In genomic region chr2:64142817-64143153, GRCh38 we compare ENCODE assay signal across 1 cellular context.
TF ChIP-seq lines count a peak whose summit lies in the region.

No MANE protein-coding gene starts in this region.

TF ChIP-seq in K562, 482 proteins besides CTCF, POLR2A, EP300 and RAD21 (continued from another document):
- TF ChIP-seq, protein P1, sequence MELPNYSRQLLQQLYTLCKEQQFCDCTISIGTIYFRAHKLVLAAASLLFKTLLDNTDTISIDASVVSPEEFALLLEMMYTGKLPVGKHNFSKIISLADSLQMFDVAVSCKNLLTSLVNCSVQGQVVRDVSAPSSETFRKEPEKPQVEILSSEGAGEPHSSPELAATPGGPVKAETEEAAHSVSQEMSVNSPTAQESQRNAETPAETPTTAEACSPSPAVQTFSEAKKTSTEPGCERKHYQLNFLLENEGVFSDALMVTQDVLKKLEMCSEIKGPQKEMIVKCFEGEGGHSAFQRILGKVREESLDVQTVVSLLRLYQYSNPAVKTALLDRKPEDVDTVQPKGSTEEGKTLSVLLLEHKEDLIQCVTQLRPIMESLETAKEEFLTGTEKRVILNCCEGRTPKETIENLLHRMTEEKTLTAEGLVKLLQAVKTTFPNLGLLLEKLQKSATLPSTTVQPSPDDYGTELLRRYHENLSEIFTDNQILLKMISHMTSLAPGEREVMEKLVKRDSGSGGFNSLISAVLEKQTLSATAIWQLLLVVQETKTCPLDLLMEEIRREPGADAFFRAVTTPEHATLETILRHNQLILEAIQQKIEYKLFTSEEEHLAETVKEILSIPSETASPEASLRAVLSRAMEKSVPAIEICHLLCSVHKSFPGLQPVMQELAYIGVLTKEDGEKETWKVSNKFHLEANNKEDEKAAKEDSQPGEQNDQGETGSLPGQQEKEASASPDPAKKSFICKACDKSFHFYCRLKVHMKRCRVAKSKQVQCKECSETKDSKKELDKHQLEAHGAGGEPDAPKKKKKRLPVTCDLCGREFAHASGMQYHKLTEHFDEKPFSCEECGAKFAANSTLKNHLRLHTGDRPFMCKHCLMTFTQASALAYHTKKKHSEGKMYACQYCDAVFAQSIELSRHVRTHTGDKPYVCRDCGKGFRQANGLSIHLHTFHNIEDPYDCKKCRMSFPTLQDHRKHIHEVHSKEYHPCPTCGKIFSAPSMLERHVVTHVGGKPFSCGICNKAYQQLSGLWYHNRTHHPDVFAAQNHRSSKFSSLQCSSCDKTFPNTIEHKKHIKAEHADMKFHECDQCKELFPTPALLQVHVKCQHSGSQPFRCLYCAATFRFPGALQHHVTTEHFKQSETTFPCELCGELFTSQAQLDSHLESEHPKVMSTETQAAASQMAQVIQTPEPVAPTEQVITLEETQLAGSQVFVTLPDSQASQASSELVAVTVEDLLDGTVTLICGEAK (IDR thresholded peaks at IDR 0.05): peak; percentile 82
- TF ChIP-seq, protein P1 (CRISPR knock-in tag; IDR thresholded peaks at IDR 0.05): no peak
